Comparison of ENCODE assay signal across 1 cellular context in genomic region chr17:6056104-6056503, GRCh38.
TF ChIP-seq lines count a peak whose summit lies in the region.

No MANE protein-coding gene starts in this region.

TF ChIP-seq in H1, 55 proteins besides CTCF, POLR2A, EP300 and RAD21:
- peak; percentile 59; the same call in 1 of the 2 replicates for TF ChIP-seq KDM1A (IDR thresholded peaks at IDR 0.05; ENCODE audit: borderline replicate concordance, low read length)
- no peak for TF ChIP-seq EGR1 (IDR thresholded peaks at IDR 0.05; ENCODE audit: borderline replicate concordance, low read depth, low read length)
